ENCODE assay signal across 1 cellular context in genomic region chr2:233346930-233347329, GRCh38.
TF ChIP-seq lines count a peak whose summit lies in the region.

No MANE protein-coding gene starts in this region.

TF ChIP-seq in SK-N-SH, 30 proteins besides CTCF, POLR2A, EP300 and RAD21 (continued from another document):
- TF ChIP-seq USF1 (IDR thresholded peaks at IDR 0.05; ENCODE audit: borderline replicate concordance, low read depth) (no peak), RXRA (IDR thresholded peaks at IDR 0.05; ENCODE audit: borderline replicate concordance, low read depth) (no peak)
TF ChIP-seq in SK-N-SH: peak in this region for 0.
